ENCODE assay signal across 8 cellular contexts in genomic region chr2:149313512-149313972, GRCh38. TPM values are rescaled to one million over a fixed set of nuclear protein-coding genes. Genes with fewer than 3 reads are reported as not detected.
DNase-seq lines count a peak whose midpoint lies in the region; ATAC-seq, FAIRE-seq and TF ChIP-seq lines count a peak whose summit lies in the region.

No MANE protein-coding gene starts in this region.

- CTCF ChIA-PET in GM12878 (lab: Yijun Ruan, JAX), result interaction anchor here (0.6 to 4.1 kb wide), 11 partner anchors 9 to 296 kb away, joined by 3 to 35 read pairs (median 4); no protein-coding TSS in a partner anchor

- peak; percentile 77 for TF ChIP-seq RAD21 in GM12878 (IDR thresholded peaks at IDR 0.05; ENCODE audit: insufficient read depth, low read depth, low read length)

- no peak for TF ChIP-seq EP300 in GM12878 (IDR thresholded peaks at IDR 0.05; ENCODE audit: borderline replicate concordance in 1 of 2, control insufficient read depth in 1 of 2, low read depth in 2 of 2, low read length in 2 of 2)

- in situ Hi-C loops in GM12878 (cut with MboI), result loop anchor here (5.0 kb wide), 1 partner anchor 296 kb away; no protein-coding TSS in a partner anchor

- H4K20me1 ChIP-seq in GM12878 (ENCODE audit: control insufficient read depth, insufficient read depth) (no peaks in the 10 kb centered on the region), keratinocyte (ENCODE audit: control insufficient read depth, extremely low read depth, insufficient read depth, low read length) (no peaks in the 10 kb centered on the region)

- RAD21 ChIA-PET in GM12878 (lab: Charles Lee; ENCODE audit: unreplicated experiment), result interaction anchor here (2.2 kb wide), 1 partner anchor 295 kb away, joined by 23 read pairs; no protein-coding TSS in a partner anchor

- WGBS in GM12878 (ENCODE audit: insufficient coverage, insufficient replicate concordance, low lambda C conversion rate, missing lambda C conversion rate), result 0% methylated on average over 8 of the region's 8 CpGs

- DNase-seq in EH (ENCODE audit: low read depth) (peak; percentile 54), NCI-H2227 (lab: John Stamatoyannopoulos, UW; ENCODE audit: unreplicated experiment) (peak; percentile 78), GM12878 (ENCODE audit: low read depth, low spot score) (peak; percentile 9), keratinocyte (ENCODE audit: low read depth, low spot score) (peak; percentile 19), type B pancreatic cell (ENCODE audit: extremely low spot score, unreplicated experiment) (no peak), omental fat pad (ENCODE audit: low spot score) (no peak)

- POLR2A ChIA-PET in GM12878 (lab: Charles Lee), result no interaction called here

- ATAC-seq in GM19455 (IDR thresholded peaks at IDR 0.05; ENCODE audit: unreplicated experiment) (peak; percentile 96), HG03354 (IDR thresholded peaks at IDR 0.05; ENCODE audit: poor library complexity, severe bottlenecking, unreplicated experiment) (peak; percentile 93), GM12878 (peak; percentile 94), omental fat pad (ENCODE audit: low FRiP score) (no peak)

- H3K27ac ChIP-seq in GM12878 (ENCODE audit: control insufficient read depth, insufficient read depth), result no peak overlapping the region
- H3K27ac ChIP-seq in keratinocyte (ENCODE audit: control insufficient read depth, insufficient read depth, low read length), result no peak overlapping the region

- H3K9ac ChIP-seq in GM12878 (ENCODE audit: control insufficient read depth, insufficient read depth, low read length) (no peak overlapping the region), keratinocyte (ENCODE audit: control insufficient read depth, extremely low read depth, insufficient read depth, low read length) (no peak overlapping the region)

- no peaks in the 10 kb centered on the region for H3K79me2 ChIP-seq in GM12878 (ENCODE audit: control insufficient read depth, insufficient read depth, low read length)
- H3K79me2 ChIP-seq in keratinocyte (ENCODE audit: control insufficient read depth, insufficient read depth, low read length), result no peaks in the 10 kb centered on the region

- no peak for TF ChIP-seq POLR2A in GM12878 (IDR thresholded peaks at IDR 0.05; ENCODE audit: low read depth, low read length)

- FAIRE-seq in GM12878 (lab: Jason Lieb, UNC), result peak; percentile 31
- FAIRE-seq in keratinocyte (lab: Jason Lieb, UNC), result peak; percentile 65

- H3K4me3 ChIP-seq in GM12878, result no peak overlapping the region
- H3K4me3 ChIP-seq in keratinocyte (ENCODE audit: control insufficient read depth in 2 of 3, extremely low read depth in 1 of 3, insufficient read depth in 2 of 3, low read depth in 1 of 3, low read length in 3 of 3), result no peak overlapping the region

- H3K4me2 ChIP-seq in GM12878 (ENCODE audit: control insufficient read depth, insufficient read depth) (no peak overlapping the region), keratinocyte (ENCODE audit: control insufficient read depth, extremely low read depth, insufficient read depth, low read depth, low read length) (peak overlapping the region; percentile 71)

- H3K9me1 ChIP-seq in keratinocyte (ENCODE audit: control insufficient read depth, extremely low read depth, insufficient read depth, low read length), result no peaks in the 10 kb centered on the region

- dilution Hi-C loops in keratinocyte (cut with MboI; ENCODE audit: extremely low pct_ligation_motif_present, low sequenced_read_pairs), result no loop called here

- SMC1A ChIA-PET in GM12878 (lab: Charles Lee; ENCODE audit: uncharacterized antibody, unreplicated experiment), result interaction anchor here (1.2 to 2.8 kb wide), 4 partner anchors 29 to 295 kb away, joined by 3 to 19 read pairs (median 4); no protein-coding TSS in a partner anchor

- H3K9me3 Mint-ChIP-seq in type B pancreatic cell, result no peaks in the 10 kb centered on the region

- H2AFZ ChIP-seq in GM12878 (ENCODE audit: control insufficient read depth, low read depth, low read length), result peak overlapping the region; percentile 46; the same call in 1 of the 2 replicates
- no peak overlapping the region for H2AFZ ChIP-seq in keratinocyte (ENCODE audit: control insufficient read depth, low read length)

- no peaks in the 10 kb centered on the region for H3K9me3 ChIP-seq in GM12878 (replicated peaks; ENCODE audit: control insufficient read depth, insufficient read depth, low read length)
- no peaks in the 10 kb centered on the region for H3K9me3 ChIP-seq in keratinocyte (ENCODE audit: control insufficient read depth, low read depth, low read length)

- H3K4me1 Mint-ChIP-seq in type B pancreatic cell (ENCODE audit: unreplicated experiment), result peaks cover 49% of the 10 kb centered on the region

- H3K27ac Mint-ChIP-seq in type B pancreatic cell, result peak overlapping the region; percentile 15

- BruUV-seq in GM12878 (replicated peaks; lab: Mats Ljungman, UMichigan), result no TSS peak

- no peaks in the 10 kb centered on the region for H3K36me3 Mint-ChIP-seq in type B pancreatic cell

- H3K36me3 ChIP-seq in GM12878 (ENCODE audit: control insufficient read depth in 2 of 2, insufficient read depth in 2 of 2, low read length in 1 of 2) (no peaks in the 10 kb centered on the region), keratinocyte (ENCODE audit: control insufficient read depth in 2 of 2, extremely low read depth in 1 of 2, insufficient read depth in 2 of 2, low read length in 2 of 2) (no peaks in the 10 kb centered on the region)

- H3K4me3 Mint-ChIP-seq in type B pancreatic cell, result peak overlapping the region; percentile 64

- peak; percentile 61 to 80 (median 77) for TF ChIP-seq CTCF in GM12878 (IDR thresholded peaks at IDR 0.05 in 2 of 3, conservative IDR thresholded peaks at IDR 0.05 in 1 of 3; ENCODE audit: control insufficient read depth in 2 of 3, extremely low read depth in 1 of 3, insufficient read depth in 1 of 3, low read depth in 3 of 3, low read length in 3 of 3)
- peak; percentile 81 to 93 (median 86) for TF ChIP-seq CTCF in keratinocyte (optimal IDR thresholded peaks at IDR 0.05 in 1 of 3, IDR thresholded peaks at IDR 0.05 in 1 of 3, conservative IDR thresholded peaks at IDR 0.05 in 1 of 3; ENCODE audit: extremely low read depth in 1 of 3, insufficient read depth in 2 of 3, low read length in 3 of 3)
- peak; percentile 91 for TF ChIP-seq CTCF in type B pancreatic cell (conservative IDR thresholded peaks at IDR 0.05)
- peak in 1 of 3 donors; percentile 34 for TF ChIP-seq CTCF in omental fat pad (IDR thresholded peaks at IDR 0.05)

- no peaks in the 10 kb centered on the region for H3K27me3 ChIP-seq in GM12878 (replicated peaks in 1 of 2; ENCODE audit: control insufficient read depth in 2 of 2, insufficient read depth in 2 of 2, low read length in 1 of 2)
- no peaks in the 10 kb centered on the region for H3K27me3 ChIP-seq in keratinocyte (ENCODE audit: control insufficient read depth, extremely low read depth, insufficient read depth, low read length)

- no peaks in the 10 kb centered on the region for H3K4me1 ChIP-seq in GM12878 (ENCODE audit: control insufficient read depth, insufficient read depth, low read length)
- peaks cover 8% of the 10 kb centered on the region for H3K4me1 ChIP-seq in keratinocyte (ENCODE audit: control insufficient read depth, extremely low read depth, insufficient read depth, low read length)

- H3K27me3 Mint-ChIP-seq in type B pancreatic cell, result no peaks in the 10 kb centered on the region

- intact Hi-C loops in GM12878 (cut with micrococcal nuclease; ENCODE audit: unreplicated experiment), result loop anchor here (1.0 to 5.0 kb wide), 3 partner anchors 249 to 296 kb away; no protein-coding TSS in a partner anchor

TF ChIP-seq in GM12878, 131 proteins besides CTCF, POLR2A, EP300 and RAD21:
- TF ChIP-seq SMC3 (IDR thresholded peaks at IDR 0.05; ENCODE audit: borderline replicate concordance, low read length), result peak; percentile 41; the same call in 1 of the 2 replicates
- TF ChIP-seq CHD4 (IDR thresholded peaks at IDR 0.05), result no peak
- TF ChIP-seq ATF2 (IDR thresholded peaks at IDR 0.05; ENCODE audit: low read length), result no peak

RNA-seq across cellular contexts. Expression of gene LYPD6, which starts 16.8 kb away (rescaled TPM):
- not detected in 2 replicates for total RNA-seq in GM12878 (2013; cell fraction: nucleolus; rRNA removed)
- total RNA-seq in GM12878 (2014; rRNA removed) (not detected in 2 replicates), GM12878 (2014; rRNA removed; fragmentation: Illumina TruSeq; extraction: Trizol) (not detected in 2 replicates), GM12878 (2021) (not detected in 2 replicates), type B pancreatic cell (ENCODE audit: low replicate concordance) (11.7 and 16.4 TPM in 2 replicates), omental fat pad (10 to 100 TPM in 1 of 4 donors, 1 to 10 TPM in 3; 1.2 to 13.9 (median 2.0) TPM)
- polyA plus RNA-seq in GM12878 (2011; ENCODE audit: low read depth), result not detected
- polyA plus RNA-seq in GM12878 (2011; rRNA removed) (not detected in 2 replicates), GM12878 (2014; fragmentation: Illumina TruSeq; extraction: Trizol) (not detected in 2 replicates), GM12878 (2014; fragmentation: Nextera tagmentation; extraction: Ambion mirVana) (not detected), GM12878 (2014; rRNA removed) (not detected in 2 replicates), GM12878 (2016; fragmentation: Nextera tagmentation; extraction: Ambion mirVana) (not detected), keratinocyte (1.8 to 3.5 TPM (median 2.4 TPM) in 3 replicates)
- not detected in 2 replicates for polyA plus RNA-seq in GM12878 (2011; cell fraction: cytosol; rRNA removed)
- polyA plus RNA-seq in GM12878 (2011; cell fraction: nucleus; rRNA removed), result not detected in 2 replicates
- 0.08 TPM in 1 of 2 replicates, not detected in the other for polyA plus RNA-seq in GM12878 (2012)
- not detected in 2 replicates for polyA minus RNA-seq in GM12878 (2011; rRNA and poly(A)+ RNA removed)
- polyA minus RNA-seq in GM12878 (2011; cell fraction: cytosol; rRNA and poly(A)+ RNA removed), result not detected in 2 replicates
- not detected in 2 replicates for polyA minus RNA-seq in GM12878 (2011; cell fraction: nucleus; rRNA and poly(A)+ RNA removed)
- polyA plus RNA-seq in keratinocyte (2011; ENCODE audit: low read depth), result 0.54 TPM
- 1.7 and 2.5 TPM in 2 replicates for polyA plus RNA-seq in keratinocyte (2011; cell fraction: cytosol; rRNA removed)
- polyA plus RNA-seq in keratinocyte (2011; cell fraction: nucleus; rRNA removed), result 1.3 and 1.4 TPM in 2 replicates
- 0.49 and 1.4 TPM in 2 replicates for polyA plus RNA-seq in keratinocyte (2012; ENCODE audit: low replicate concordance)
- polyA minus RNA-seq in keratinocyte, result 1.9 to 2.7 TPM (median 2.3 TPM) in 3 replicates
- 2.5 TPM for polyA minus RNA-seq in keratinocyte (2011; cell fraction: cytosol; rRNA and poly(A)+ RNA removed)
- 1.4 and 1.5 TPM in 2 replicates for polyA minus RNA-seq in keratinocyte (2011; cell fraction: nucleus; rRNA and poly(A)+ RNA removed)

Comparison
In these comparisons a context has a peak if more than half of its experiments do, and no peak if none do; other contexts are left out.
1. DNase-seq: peak in EH (single experiment), NCI-H2227 (single experiment), GM12878 (single experiment) and keratinocyte (single experiment); none in type B pancreatic cell (single experiment) and omental fat pad (single experiment).